Comparison of ENCODE assay signal across 16 cellular contexts in genomic region chr2:126038901-126039300, GRCh38.
"Had no signal": no experiment of that assay in that cellular context is flagged by ENCODE, and none has a peak within 500 bp of the region (broad histone marks: within the 10 kb centered on the region; RNA-seq: fewer than 3 reads in every experiment).

No MANE protein-coding gene starts in this region.

- H3K9me3 ChIP-seq: transverse colon, uterus had no signal

- DNase-seq: activated CD4-positive, alpha-beta T cell treated with anti-CD3 and anti-CD28 coated beads, Interleukin-2, amount 50 U/mL, for 48 hours; amniotic stem cell; dorsolateral prefrontal cortex; foreskin keratinocyte; glutamatergic neuron; left lung; occipital lobe; posterior cingulate gyrus; retina; transverse colon; uterus had no signal

- H3K27ac Mint-ChIP-seq: activated naive CD8-positive, alpha-beta T cell; stimulated activated naive CD8-positive, alpha-beta T cell treated with anti-CD3 and anti-CD28 coated beads, Interleukin-15, Interleukin-2, amounts not matched to agents 100 ng/mL and 50 ng/mL, for 24 hours; T-helper 1 cell treated with Interleukin-12 subunit alpha and Interleukin-12 subunit beta and Interleukin-4 antibody, amounts not matched to agents 30 μg/mL and 1 μg/mL, for 36 hours had no signal

- H3K27me3 Mint-ChIP-seq: activated naive CD8-positive, alpha-beta T cell; stimulated activated naive CD8-positive, alpha-beta T cell treated with anti-CD3 and anti-CD28 coated beads, Interleukin-15, Interleukin-2, amounts not matched to agents 100 ng/mL and 50 ng/mL, for 24 hours had no signal

- H3K27me3 ChIP-seq: cardiac muscle cell, dorsolateral prefrontal cortex, foreskin keratinocyte, left lung, transverse colon, uterus had no signal

- H3K36me3 Mint-ChIP-seq: activated naive CD8-positive, alpha-beta T cell had no signal

- H3K4me1 ChIP-seq: foreskin keratinocyte, left lung, transverse colon, uterus had no signal

- ATAC-seq: foreskin keratinocyte, left lung had no signal

- H3K9me3 Mint-ChIP-seq: stimulated activated naive CD8-positive, alpha-beta T cell treated with anti-CD3 and anti-CD28 coated beads, Interleukin-15, Interleukin-2, amounts not matched to agents 100 ng/mL and 50 ng/mL, for 24 hours; T-helper 1 cell treated with Interleukin-12 subunit alpha and Interleukin-12 subunit beta and Interleukin-4 antibody, amounts not matched to agents 30 μg/mL and 1 μg/mL, for 36 hours had no signal

- H3K36me3 ChIP-seq: cardiac muscle cell, left lung, transverse colon, uterus had no signal

- H3K4me3 Mint-ChIP-seq: activated naive CD8-positive, alpha-beta T cell; stimulated activated naive CD8-positive, alpha-beta T cell treated with anti-CD3 and anti-CD28 coated beads, Interleukin-15, Interleukin-2, amounts not matched to agents 100 ng/mL and 50 ng/mL, for 24 hours; T-helper 1 cell treated with Interleukin-12 subunit alpha and Interleukin-12 subunit beta and Interleukin-4 antibody, amounts not matched to agents 30 μg/mL and 1 μg/mL, for 36 hours had no signal

- H3K4me3 ChIP-seq: cardiac muscle cell, dorsolateral prefrontal cortex, left lung, transverse colon, uterus had no signal

- H3K27ac ChIP-seq: cardiac muscle cell, dorsolateral prefrontal cortex, foreskin keratinocyte, left lung, transverse colon, uterus, VCaP had no signal
